Comparison of ENCODE assay signal across 8 cellular contexts in the genomic region with DNA sequence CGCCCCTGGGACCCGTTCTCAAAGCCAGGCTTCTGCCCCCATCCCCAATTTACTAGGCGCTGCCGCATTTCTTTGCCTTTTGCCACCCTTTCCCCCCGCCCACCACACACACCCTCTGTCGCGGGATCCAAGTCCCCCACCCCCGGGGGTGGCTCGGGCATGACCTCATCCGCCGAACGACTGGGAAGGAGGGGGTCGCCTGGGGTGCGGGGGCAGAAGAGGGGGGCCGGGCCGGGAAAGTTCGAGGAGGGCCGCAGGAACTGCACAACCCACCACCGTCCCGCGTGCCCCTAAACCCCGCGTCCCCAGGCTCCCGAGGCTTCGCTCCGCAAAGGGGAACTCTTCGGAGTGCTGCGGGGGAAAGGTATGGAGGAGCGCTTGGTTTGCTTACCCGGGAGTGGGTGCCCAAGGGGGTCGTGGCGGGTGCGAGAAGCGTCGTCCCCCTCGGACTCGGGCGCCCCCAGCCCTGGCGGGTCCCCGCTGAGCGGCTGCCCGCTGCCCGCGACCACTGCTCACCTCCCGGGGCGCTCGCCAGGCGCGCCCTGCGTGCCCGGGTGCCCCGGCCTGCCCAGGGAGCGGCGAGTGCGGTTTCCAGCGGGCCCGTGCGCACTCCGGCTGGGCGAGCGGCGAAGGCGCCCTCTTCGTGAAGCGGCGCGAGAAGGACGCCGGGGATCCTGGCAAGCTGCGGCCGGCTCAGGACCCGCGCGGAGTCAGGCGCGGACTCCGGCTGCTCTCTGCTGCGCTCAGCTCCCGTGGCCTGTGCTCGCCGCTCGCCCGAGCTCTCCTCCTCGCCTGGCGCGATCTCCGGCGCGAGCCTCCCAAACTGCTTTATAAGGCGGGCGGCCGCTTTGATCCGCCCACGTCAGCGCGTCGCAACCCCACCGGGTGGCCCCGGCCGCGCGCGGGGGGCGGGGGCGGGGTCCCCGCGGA. TPM values are rescaled to one million over a fixed set of nuclear protein-coding genes. Genes with fewer than 3 reads are reported as not detected.
A peak's percentile ranks its signal among the peaks of the same experiment; 100 is the strongest.
DNase-seq lines count a peak whose midpoint lies in the region; ATAC-seq and TF ChIP-seq lines count a peak whose summit lies in the region.

No MANE protein-coding gene starts in this region.

- no peak overlapping the region for H3K27ac Mint-ChIP-seq in activated CD4-positive, alpha-beta T cell treated with anti-CD3 and anti-CD28 coated beads for 36 hours
- H3K27ac Mint-ChIP-seq in activated CD4-positive, alpha-beta T cell treated with anti-CD3 and anti-CD28 coated beads, Interleukin-2, amount 10 ng/mL, durations not matched to agents 7 days and 5 days = no peak overlapping the region
- H3K27ac Mint-ChIP-seq in activated naive CD4-positive, alpha-beta T cell treated with anti-CD3 and anti-CD28 coated beads, Interleukin-2, amount 50 U/mL, for 24 hours = no peak overlapping the region

- peak overlapping the region; percentile 75 for H3K27ac ChIP-seq in left ventricle myocardium inferior (replicated peaks)

- no peak for TF ChIP-seq CTCF in left ventricle myocardium inferior (IDR thresholded peaks at IDR 0.05; ENCODE audit: borderline replicate concordance)

- intact Hi-C loops in activated CD4-positive, alpha-beta T cell treated with anti-CD3 and anti-CD28 coated beads for 36 hours (cut with DNase I, micrococcal nuclease) = loop anchor here (2.0 to 5.0 kb wide), 4 partner anchors 172 to 472 kb away; a partner anchor contains a TSS
- intact Hi-C loops in left ventricle myocardium inferior (cut with micrococcal nuclease) = loop anchor here (2.0 kb wide), 1 partner anchor 109 kb away; no protein-coding TSS in a partner anchor

- H3K4me1 ChIP-seq in left ventricle myocardium inferior = peaks cover 59% of the 10 kb centered on the region

- H3K36me3 ChIP-seq in left ventricle myocardium inferior = no peaks in the 10 kb centered on the region

- no peaks in the 10 kb centered on the region for H3K9me3 ChIP-seq in left ventricle myocardium inferior (replicated peaks)

- no peak overlapping the region for H3K4me3 Mint-ChIP-seq in activated CD4-positive, alpha-beta T cell treated with anti-CD3 and anti-CD28 coated beads for 36 hours
- no peak overlapping the region for H3K4me3 Mint-ChIP-seq in activated CD4-positive, alpha-beta T cell treated with anti-CD3 and anti-CD28 coated beads, Interleukin-2, amount 10 ng/mL, durations not matched to agents 7 days and 5 days
- peak overlapping the region; percentile 75 for H3K4me3 Mint-ChIP-seq in activated naive CD4-positive, alpha-beta T cell treated with anti-CD3 and anti-CD28 coated beads, Interleukin-2, amount 50 U/mL, for 24 hours

- peak overlapping the region; percentile 70 for H3K4me3 ChIP-seq in left ventricle myocardium inferior

- peaks cover 15% of the 10 kb centered on the region for H3K4me1 Mint-ChIP-seq in activated CD4-positive, alpha-beta T cell treated with anti-CD3 and anti-CD28 coated beads for 36 hours
- H3K4me1 Mint-ChIP-seq in activated CD4-positive, alpha-beta T cell treated with anti-CD3 and anti-CD28 coated beads, Interleukin-2, amount 10 ng/mL, durations not matched to agents 7 days and 5 days = peaks cover 21% of the 10 kb centered on the region
- H3K4me1 Mint-ChIP-seq in activated naive CD4-positive, alpha-beta T cell treated with anti-CD3 and anti-CD28 coated beads, Interleukin-2, amount 50 U/mL, for 24 hours = peaks cover 16% of the 10 kb centered on the region

- peaks cover 8% of the 10 kb centered on the region for H3K27me3 ChIP-seq in left ventricle myocardium inferior (ENCODE audit: low read depth)

- POLR2A ChIA-PET in activated CD4-positive, alpha-beta T cell treated with anti-CD3 and anti-CD28 coated beads for 36 hours (lab: Charles Lee) = no interaction called here
- POLR2A ChIA-PET in activated CD4-positive, alpha-beta T cell treated with anti-CD3 and anti-CD28 coated beads, Interleukin-2, amount 10 ng/mL, durations not matched to agents 7 days and 5 days (lab: Charles Lee) = no interaction called here

- H3K27me3 Mint-ChIP-seq in activated CD4-positive, alpha-beta T cell treated with anti-CD3 and anti-CD28 coated beads for 36 hours = peaks cover 42% of the 10 kb centered on the region
- H3K27me3 Mint-ChIP-seq in activated CD4-positive, alpha-beta T cell treated with anti-CD3 and anti-CD28 coated beads, Interleukin-2, amount 10 ng/mL, durations not matched to agents 7 days and 5 days = peaks cover 70% of the 10 kb centered on the region
- H3K27me3 Mint-ChIP-seq in activated naive CD4-positive, alpha-beta T cell treated with anti-CD3 and anti-CD28 coated beads, Interleukin-2, amount 50 U/mL, for 24 hours = peaks cover 22% of the 10 kb centered on the region

- no peak for ATAC-seq in activated CD4-positive, alpha-beta T cell treated with anti-CD3 and anti-CD28 coated beads for 36 hours

- peak; percentile 46 for DNase-seq in activated CD4-positive, alpha-beta T cell treated with anti-CD3 and anti-CD28 coated beads for 36 hours
- DNase-seq in activated CD4-positive, alpha-beta T cell treated with anti-CD3 and anti-CD28 coated beads, Interleukin-2, amount 10 ng/mL, durations not matched to agents 7 days and 5 days = no peak
- peak; percentile 60 for DNase-seq in NCI-H2227 (lab: John Stamatoyannopoulos, UW; ENCODE audit: unreplicated experiment)
- peak; percentile 77 for DNase-seq in left ventricle myocardium inferior
- DNase-seq in pulmonary artery endothelial cell (ENCODE audit: low read depth, low spot score) = peak; percentile 20
- DNase-seq in activated CD4-positive, CD25-positive, alpha-beta regulatory T cell treated with anti-CD3 and anti-CD28 coated beads, Interleukin-2, amount 50 U/mL, for 72 hours = no peak
- no peak for DNase-seq in COLO829 (ENCODE audit: low spot score)

- H3K9me3 Mint-ChIP-seq in activated CD4-positive, alpha-beta T cell treated with anti-CD3 and anti-CD28 coated beads for 36 hours (ENCODE audit: low read depth) = no peaks in the 10 kb centered on the region
- H3K9me3 Mint-ChIP-seq in activated CD4-positive, alpha-beta T cell treated with anti-CD3 and anti-CD28 coated beads, Interleukin-2, amount 10 ng/mL, durations not matched to agents 7 days and 5 days = no peaks in the 10 kb centered on the region
- no peaks in the 10 kb centered on the region for H3K9me3 Mint-ChIP-seq in activated naive CD4-positive, alpha-beta T cell treated with anti-CD3 and anti-CD28 coated beads, Interleukin-2, amount 50 U/mL, for 24 hours

- H3K36me3 Mint-ChIP-seq in activated CD4-positive, alpha-beta T cell treated with anti-CD3 and anti-CD28 coated beads for 36 hours (ENCODE audit: low read depth) = no peaks in the 10 kb centered on the region
- no peaks in the 10 kb centered on the region for H3K36me3 Mint-ChIP-seq in activated CD4-positive, alpha-beta T cell treated with anti-CD3 and anti-CD28 coated beads, Interleukin-2, amount 10 ng/mL, durations not matched to agents 7 days and 5 days (ENCODE audit: low read depth)
- H3K36me3 Mint-ChIP-seq in activated naive CD4-positive, alpha-beta T cell treated with anti-CD3 and anti-CD28 coated beads, Interleukin-2, amount 50 U/mL, for 24 hours = no peaks in the 10 kb centered on the region

- CTCF ChIA-PET in activated CD4-positive, alpha-beta T cell treated with anti-CD3 and anti-CD28 coated beads for 36 hours (lab: Charles Lee) = interaction anchor here (0.6 to 4.0 kb wide), 11 partner anchors 9 to 706 kb away, joined by 3 to 72 read pairs (median 4); no protein-coding TSS in a partner anchor
- CTCF ChIA-PET in activated CD4-positive, alpha-beta T cell treated with anti-CD3 and anti-CD28 coated beads, Interleukin-2, amount 10 ng/mL, durations not matched to agents 7 days and 5 days (lab: Charles Lee) = interaction anchor here (0.8 to 8.0 kb wide), 16 partner anchors 8 to 236 kb away, joined by 3 to 100 read pairs (median 5); no protein-coding TSS in a partner anchor

RNA-seq across cellular contexts. Expression of a gene that starts 3.9 kb away (rescaled TPM):
- not detected for total RNA-seq in activated CD4-positive, alpha-beta T cell treated with anti-CD3 and anti-CD28 coated beads for 36 hours
- total RNA-seq in activated CD4-positive, alpha-beta T cell treated with anti-CD3 and anti-CD28 coated beads, Interleukin-2, amount 10 ng/mL, durations not matched to agents 7 days and 5 days = not detected
- 22.7 TPM for total RNA-seq in left ventricle myocardium inferior
- total RNA-seq in pulmonary artery endothelial cell = not detected in 2 replicates

Comparison
In these comparisons a context has a peak if more than half of its experiments do, and no peak if none do; other contexts are left out.
1. DNase-seq: peak in activated CD4-positive, alpha-beta T cell treated with anti-CD3 and anti-CD28 coated beads for 36 hours (single experiment), NCI-H2227 (single experiment), left ventricle myocardium inferior (single experiment) and pulmonary artery endothelial cell (single experiment); none in activated CD4-positive, alpha-beta T cell treated with anti-CD3 and anti-CD28 coated beads, Interleukin-2, amount 10 ng/mL, durations not matched to agents 7 days and 5 days (single experiment), activated CD4-positive, CD25-positive, alpha-beta regulatory T cell treated with anti-CD3 and anti-CD28 coated beads, Interleukin-2, amount 50 U/mL, for 72 hours (single experiment) and COLO829 (single experiment).
2. RNA of a gene that starts 3.9 kb away (total RNA-seq): 22.7 TPM in left ventricle myocardium inferior (single experiment); not detected in activated CD4-positive, alpha-beta T cell treated with anti-CD3 and anti-CD28 coated beads, Interleukin-2, amount 10 ng/mL, durations not matched to agents 7 days and 5 days, not detected in activated CD4-positive, alpha-beta T cell treated with anti-CD3 and anti-CD28 coated beads for 36 hours and not detected in pulmonary artery endothelial cell; every median in the first group is over 10 times any median in the second.